ENCODE assay signal across 8 cellular contexts in genomic region chr19:18644144-18645034, GRCh38. TPM values are rescaled to one million over a fixed set of nuclear protein-coding genes. Genes with fewer than 3 reads are reported as not detected.
DNase-seq lines count a peak whose midpoint lies in the region; ATAC-seq and TF ChIP-seq lines count a peak whose summit lies in the region.
"Had no signal": no experiment of that assay in that cellular context is flagged by ENCODE, and none has a peak within 500 bp of the region (broad histone marks: within the 10 kb centered on the region; RNA-seq: fewer than 3 reads in every experiment).

No MANE protein-coding gene starts in this region.

- H3K9me3 ChIP-seq in lower lobe of right lung, result no peaks in the 10 kb centered on the region

- peaks cover 4% of the 10 kb centered on the region for H3K36me3 ChIP-seq in lower lobe of right lung

- peaks cover 19% of the 10 kb centered on the region for H3K4me1 ChIP-seq in lower lobe of right lung

- POLR2A ChIA-PET in GM10248 (lab: Yijun Ruan, JAX), result no interaction called here

- no peaks in the 10 kb centered on the region for H3K27me3 ChIP-seq in lower lobe of right lung (ENCODE audit: low read depth)

- CTCF ChIA-PET in GM10248 (lab: Yijun Ruan, JAX), result no interaction called here

- TF ChIP-seq CTCF in GM10248 (IDR thresholded peaks at IDR 0.05; ENCODE audit: control extremely low read depth, extremely low read depth, low read depth, missing control alignments) (peak; percentile 20), lower lobe of right lung (IDR thresholded peaks at IDR 0.05) (no peak)

- no peak overlapping the region for H3K27ac ChIP-seq in lower lobe of right lung

- ATAC-seq in lower lobe of right lung (peak; percentile 49 to 52), GM21619 (IDR thresholded peaks at IDR 0.05; ENCODE audit: unreplicated experiment) (no peak), HG02798 (IDR thresholded peaks at IDR 0.05; ENCODE audit: poor library complexity, unreplicated experiment) (no peak)

- H3K4me3 ChIP-seq in lower lobe of right lung, result no peak overlapping the region

- intact Hi-C loops in lower lobe of right lung (cut with DNase I), result no loop called here

- DNase-seq in GM10248 (ENCODE audit: extremely low spot score), result no peak
- peak; percentile 41 for DNase-seq in UCSD-AML1 (lab: John Stamatoyannopoulos, UW; ENCODE audit: unreplicated experiment)
- no peak for DNase-seq in lower lobe of right lung
- no peak for DNase-seq in NCI-H226
- DNase-seq: COR-L47, NCI-H2081 treated with DMSO at 0.1 percent for 48 hours had no signal

RNA-seq across cellular contexts. Expression of gene KLHL26, which starts 7.6 kb away (rescaled TPM):
- 14.5 TPM for total RNA-seq in lower lobe of right lung

RNA-seq across cellular contexts. Expression of gene TMEM59L, which starts 31.7 kb away (rescaled TPM):
- total RNA-seq in lower lobe of right lung, result 1.1 TPM

RNA-seq across cellular contexts. Expression of gene CRLF1, which starts 37.8 kb away (rescaled TPM):
- 19.9 TPM for total RNA-seq in lower lobe of right lung

RNA-seq across cellular contexts. Expression of gene CRTC1, which starts 39.1 kb away (rescaled TPM):
- total RNA-seq in lower lobe of right lung, result 16.2 TPM

RNA-seq across cellular contexts. Expression of gene REX1BD, which starts 55.8 kb away (rescaled TPM):
- total RNA-seq in lower lobe of right lung, result 60.4 TPM

Comparison
In these comparisons a context has a peak if more than half of its experiments do, and no peak if none do; other contexts are left out.
1. ATAC-seq: peak in lower lobe of right lung (2 of 2); none in GM21619 (single experiment) and HG02798 (single experiment).